In genomic region chr1:211616231-211617031, GRCh38 we compare ENCODE assay signal across 1 cellular context.
TF ChIP-seq lines count a peak whose summit lies in the region.

No MANE protein-coding gene starts in this region.

TF ChIP-seq in IMR-90, 13 proteins besides CTCF, POLR2A, EP300 and RAD21 (continued from another document):
- TF ChIP-seq, protein P1, sequence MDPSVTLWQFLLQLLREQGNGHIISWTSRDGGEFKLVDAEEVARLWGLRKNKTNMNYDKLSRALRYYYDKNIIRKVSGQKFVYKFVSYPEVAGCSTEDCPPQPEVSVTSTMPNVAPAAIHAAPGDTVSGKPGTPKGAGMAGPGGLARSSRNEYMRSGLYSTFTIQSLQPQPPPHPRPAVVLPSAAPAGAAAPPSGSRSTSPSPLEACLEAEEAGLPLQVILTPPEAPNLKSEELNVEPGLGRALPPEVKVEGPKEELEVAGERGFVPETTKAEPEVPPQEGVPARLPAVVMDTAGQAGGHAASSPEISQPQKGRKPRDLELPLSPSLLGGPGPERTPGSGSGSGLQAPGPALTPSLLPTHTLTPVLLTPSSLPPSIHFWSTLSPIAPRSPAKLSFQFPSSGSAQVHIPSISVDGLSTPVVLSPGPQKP (IDR thresholded peaks at IDR 0.05; ENCODE audit: borderline replicate concordance, low read depth, low read length), result no peak
- TF ChIP-seq MXI1 (IDR thresholded peaks at IDR 0.05; ENCODE audit: borderline replicate concordance, low read depth, low read length), result no peak
